21 cellular contexts compared by ENCODE assay signal in the genomic region with DNA sequence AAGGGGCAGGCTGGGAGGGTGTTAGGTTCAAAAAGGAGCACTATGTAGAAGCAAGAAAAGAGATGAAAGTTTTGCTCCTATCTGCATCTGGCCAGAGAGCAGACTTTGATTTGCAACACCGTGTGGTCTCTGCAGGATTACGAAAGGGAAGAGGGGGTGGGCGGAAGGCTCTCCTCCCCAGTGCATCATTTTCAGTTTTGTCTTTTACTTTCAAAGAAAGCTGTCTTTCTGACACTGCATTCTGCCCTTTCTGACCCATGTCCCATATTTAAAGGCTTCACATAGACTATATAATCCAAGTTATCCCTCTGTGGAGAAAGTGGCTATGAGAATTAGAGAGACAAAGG.
A peak's percentile ranks its signal among the peaks of the same experiment; 100 is the strongest.
DNase-seq lines count a peak whose midpoint lies in the region; ATAC-seq and TF ChIP-seq lines count a peak whose summit lies in the region.
"Had no signal": no experiment of that assay in that cellular context is flagged by ENCODE, and none has a peak within 500 bp of the region (broad histone marks: within the 10 kb centered on the region; RNA-seq: fewer than 3 reads in every experiment).

No MANE protein-coding gene starts in this region.

- H3K36me3 ChIP-seq in upper lobe of right lung (no peaks in the 10 kb centered on the region), mammary epithelial cell (ENCODE audit: insufficient read depth, low read length) (no peaks in the 10 kb centered on the region)
- H3K36me3 ChIP-seq: adrenal gland, gastroesophageal sphincter had no signal

- BruUV-seq in mammary epithelial cell (replicated peaks; lab: Mats Ljungman, UMichigan) = no TSS peak

- intact Hi-C loops in activated CD4-positive, alpha-beta memory T cell treated with anti-CD3 and anti-CD28 coated beads for 36 hours (cut with micrococcal nuclease) = loop anchor here (1.0 to 5.0 kb wide), 2 partner anchors 68 to 125 kb away; a partner anchor contains a TSS
- intact Hi-C loops in upper lobe of right lung (cut with DNase I) = no loop called here
- intact Hi-C loops in mammary epithelial cell (cut with micrococcal nuclease) = no loop called here

- H4K20me1 ChIP-seq in mammary epithelial cell (ENCODE audit: insufficient read depth, low read length) = no peaks in the 10 kb centered on the region

- H3K4me1 Mint-ChIP-seq in activated CD4-positive, alpha-beta memory T cell treated with anti-CD3 and anti-CD28 coated beads for 36 hours (ENCODE audit: low read depth) = peaks cover 34% of the 10 kb centered on the region
- H3K4me1 Mint-ChIP-seq in activated CD4-positive, alpha-beta memory T cell treated with anti-CD3 and anti-CD28 coated beads, Interleukin-2, amount 10 ng/mL, durations not matched to agents 7 days and 5 days = peaks cover 36% of the 10 kb centered on the region
- H3K4me1 Mint-ChIP-seq: memory B cell, natural killer cell had no signal

- H3K9me3 ChIP-seq in upper lobe of right lung (no peaks in the 10 kb centered on the region), mammary epithelial cell (replicated peaks; ENCODE audit: insufficient read depth, low read length) (no peaks in the 10 kb centered on the region)
- H3K9me3 ChIP-seq: adrenal gland, gastroesophageal sphincter had no signal

- WGBS in mammary epithelial cell (ENCODE audit: low coverage, missing lambda C conversion rate) = 100% methylated on average over 3 of the region's 3 CpGs

- H3K4me1 ChIP-seq in upper lobe of right lung (peaks cover 20% of the 10 kb centered on the region), mammary epithelial cell (ENCODE audit: insufficient read depth, low read length) (no peaks in the 10 kb centered on the region)

- H3K9me3 Mint-ChIP-seq in activated CD4-positive, alpha-beta memory T cell treated with anti-CD3 and anti-CD28 coated beads for 36 hours = no peaks in the 10 kb centered on the region
- H3K9me3 Mint-ChIP-seq in activated CD4-positive, alpha-beta memory T cell treated with anti-CD3 and anti-CD28 coated beads, Interleukin-2, amount 10 ng/mL, durations not matched to agents 7 days and 5 days = no peaks in the 10 kb centered on the region
- H3K9me3 Mint-ChIP-seq: CD4-positive, CD25-positive, alpha-beta regulatory T cell; memory B cell; natural killer cell had no signal

- H3K4me3 ChIP-seq in fibroblast of villous mesenchyme (ENCODE audit: low read depth, low read length) (no peak overlapping the region), upper lobe of right lung (no peak overlapping the region), mammary epithelial cell (replicated peaks in 1 of 3; ENCODE audit: insufficient read depth in 1 of 3, low read depth in 2 of 3, low read length in 3 of 3) (no peak overlapping the region)
- H3K4me3 ChIP-seq: adrenal gland, gastroesophageal sphincter, skin epidermis had no signal

- H3K4me2 ChIP-seq in mammary epithelial cell (ENCODE audit: insufficient read depth, low read depth, low read length) = no peak overlapping the region

- H3K27me3 ChIP-seq in upper lobe of right lung = no peaks in the 10 kb centered on the region
- H3K27me3 ChIP-seq in mammary epithelial cell (ENCODE audit: insufficient read depth, low read length) = peaks cover 16% of the 10 kb centered on the region
- H3K27me3 ChIP-seq: adrenal gland, gastroesophageal sphincter had no signal

- dilution Hi-C loops in mammary epithelial cell (cut with HindIII; ENCODE audit: low sequenced_read_pairs) = no loop called here

- H3K27ac ChIP-seq in upper lobe of right lung = no peak overlapping the region
- H3K27ac ChIP-seq in mammary epithelial cell (ENCODE audit: insufficient read depth, low read depth, low read length) = no peak overlapping the region
- H3K27ac ChIP-seq: gastroesophageal sphincter, skin epidermis had no signal

- H3K36me3 Mint-ChIP-seq in activated CD4-positive, alpha-beta memory T cell treated with anti-CD3 and anti-CD28 coated beads for 36 hours = no peaks in the 10 kb centered on the region
- H3K36me3 Mint-ChIP-seq in activated CD4-positive, alpha-beta memory T cell treated with anti-CD3 and anti-CD28 coated beads, Interleukin-2, amount 10 ng/mL, durations not matched to agents 7 days and 5 days (ENCODE audit: low read depth) = no peaks in the 10 kb centered on the region
- H3K36me3 Mint-ChIP-seq: CD4-positive, CD25-positive, alpha-beta regulatory T cell; memory B cell; natural killer cell had no signal

- ATAC-seq in upper lobe of right lung (peak; percentile 53), HG02642 (IDR thresholded peaks at IDR 0.05; ENCODE audit: poor library complexity, unreplicated experiment) (no peak)
- ATAC-seq: natural killer cell had no signal

- H3K9ac ChIP-seq in mammary epithelial cell (ENCODE audit: insufficient read depth, low read length) = no peak overlapping the region

- H3K79me2 ChIP-seq in mammary epithelial cell (ENCODE audit: insufficient read depth, low read length) = no peaks in the 10 kb centered on the region

- POLR2A ChIA-PET in activated CD4-positive, alpha-beta memory T cell treated with anti-CD3 and anti-CD28 coated beads for 36 hours (lab: Charles Lee) = interaction anchor here (1.0 kb wide), 1 partner anchor 67 kb away, joined by 4 read pairs; no protein-coding TSS in a partner anchor
- POLR2A ChIA-PET in activated CD4-positive, alpha-beta memory T cell treated with anti-CD3 and anti-CD28 coated beads, Interleukin-2, amount 10 ng/mL, durations not matched to agents 7 days and 5 days (lab: Charles Lee) = interaction anchor here (1.1 to 1.5 kb wide), 2 partner anchors 58 to 67 kb away, joined by 5 to 7 read pairs; no protein-coding TSS in a partner anchor

- H3K27me3 Mint-ChIP-seq in activated CD4-positive, alpha-beta memory T cell treated with anti-CD3 and anti-CD28 coated beads for 36 hours = peaks cover 7% of the 10 kb centered on the region
- H3K27me3 Mint-ChIP-seq in activated CD4-positive, alpha-beta memory T cell treated with anti-CD3 and anti-CD28 coated beads, Interleukin-2, amount 10 ng/mL, durations not matched to agents 7 days and 5 days = peaks cover 3% of the 10 kb centered on the region
- H3K27me3 Mint-ChIP-seq: progenitor cell of endocrine pancreas had no signal

- CTCF ChIA-PET in activated CD4-positive, alpha-beta memory T cell treated with anti-CD3 and anti-CD28 coated beads for 36 hours (lab: Charles Lee) = interaction anchor here (0.8 to 1.7 kb wide), 3 partner anchors 11 to 126 kb away, joined by 3 to 4 read pairs (median 4); no protein-coding TSS in a partner anchor
- CTCF ChIA-PET in activated CD4-positive, alpha-beta memory T cell treated with anti-CD3 and anti-CD28 coated beads, Interleukin-2, amount 10 ng/mL, durations not matched to agents 7 days and 5 days (lab: Charles Lee) = interaction anchor here (0.6 to 1.4 kb wide), 4 partner anchors 63 to 393 kb away, joined by 3 to 5 read pairs (median 3); no protein-coding TSS in a partner anchor
- CTCF ChIA-PET in mammary epithelial cell (lab: Charles Lee; ENCODE audit: low non-redundant PET) = no interaction called here

- no peak overlapping the region for H3K4me3 Mint-ChIP-seq in activated CD4-positive, alpha-beta memory T cell treated with anti-CD3 and anti-CD28 coated beads for 36 hours
- no peak overlapping the region for H3K4me3 Mint-ChIP-seq in activated CD4-positive, alpha-beta memory T cell treated with anti-CD3 and anti-CD28 coated beads, Interleukin-2, amount 10 ng/mL, durations not matched to agents 7 days and 5 days
- H3K4me3 Mint-ChIP-seq: memory B cell, natural killer cell had no signal

- TF ChIP-seq CTCF in fibroblast of villous mesenchyme (IDR thresholded peaks at IDR 0.05; ENCODE audit: insufficient read depth, low read depth, low read length) = no peak
- TF ChIP-seq CTCF in upper lobe of right lung (IDR thresholded peaks at IDR 0.05) = no peak
- TF ChIP-seq CTCF in mammary epithelial cell (conservative IDR thresholded peaks at IDR 0.05 in 1 of 2, IDR thresholded peaks at IDR 0.05 in 1 of 2; ENCODE audit: extremely low read depth in 1 of 2, insufficient read depth in 1 of 2, low read depth in 1 of 2, low read length in 2 of 2) = no peak

- no peak overlapping the region for H2AFZ ChIP-seq in mammary epithelial cell (ENCODE audit: low read depth, low read length)

- no peak overlapping the region for H3K27ac Mint-ChIP-seq in activated CD4-positive, alpha-beta memory T cell treated with anti-CD3 and anti-CD28 coated beads for 36 hours
- H3K27ac Mint-ChIP-seq in activated CD4-positive, alpha-beta memory T cell treated with anti-CD3 and anti-CD28 coated beads, Interleukin-2, amount 10 ng/mL, durations not matched to agents 7 days and 5 days = no peak overlapping the region
- H3K27ac Mint-ChIP-seq: CD4-positive, CD25-positive, alpha-beta regulatory T cell; memory B cell; natural killer cell had no signal

- DNase-seq in activated CD4-positive, alpha-beta memory T cell treated with anti-CD3 and anti-CD28 coated beads for 36 hours = peak; percentile 38
- DNase-seq in activated CD4-positive, alpha-beta memory T cell treated with anti-CD3 and anti-CD28 coated beads, Interleukin-2, amount 10 ng/mL, durations not matched to agents 7 days and 5 days = no peak
- DNase-seq in NOMO-1 treated with DMSO at 0.1 percent for 48 hours (lab: John Stamatoyannopoulos, UW; ENCODE audit: unreplicated experiment) (peak; percentile 27), fibroblast of villous mesenchyme (ENCODE audit: low read depth) (peak; percentile 47), upper lobe of right lung (no peak), KG1 (lab: John Stamatoyannopoulos, UW) (no peak), mammary epithelial cell (no peak)
- DNase-seq: activated effector memory CD4-positive, alpha-beta T cell treated with anti-CD3 and anti-CD28 coated beads, Interleukin-2, amount 50 U/mL, for 16 hours; CD4-positive, CD25-positive, alpha-beta regulatory T cell; DMS79; natural killer cell; NCI-H1436 treated with DMSO at 0.1 percent for 48 hours; NCI-H2171; NCI-H82; stimulated activated CD4-positive, alpha-beta T cell treated with anti-CD3 and anti-CD28 coated beads, Interleukin-4, amount 100 ng/mL, for 24 hours had no signal

- in situ Hi-C loops in mammary epithelial cell (cut with MboI; ENCODE audit: low sequenced_read_pairs in 2 of 2) = no loop called here

Comparison
In these comparisons a context has a peak if more than half of its experiments do, and no peak if none do; other contexts are left out.
1. DNase-seq: peak in activated CD4-positive, alpha-beta memory T cell treated with anti-CD3 and anti-CD28 coated beads for 36 hours (single experiment), NOMO-1 treated with DMSO at 0.1 percent for 48 hours (single experiment) and fibroblast of villous mesenchyme (single experiment); none in activated CD4-positive, alpha-beta memory T cell treated with anti-CD3 and anti-CD28 coated beads, Interleukin-2, amount 10 ng/mL, durations not matched to agents 7 days and 5 days (single experiment), upper lobe of right lung (single experiment), KG1 (single experiment) and mammary epithelial cell (single experiment).